ENCODE assay signal across 8 cellular contexts in the genomic region with DNA sequence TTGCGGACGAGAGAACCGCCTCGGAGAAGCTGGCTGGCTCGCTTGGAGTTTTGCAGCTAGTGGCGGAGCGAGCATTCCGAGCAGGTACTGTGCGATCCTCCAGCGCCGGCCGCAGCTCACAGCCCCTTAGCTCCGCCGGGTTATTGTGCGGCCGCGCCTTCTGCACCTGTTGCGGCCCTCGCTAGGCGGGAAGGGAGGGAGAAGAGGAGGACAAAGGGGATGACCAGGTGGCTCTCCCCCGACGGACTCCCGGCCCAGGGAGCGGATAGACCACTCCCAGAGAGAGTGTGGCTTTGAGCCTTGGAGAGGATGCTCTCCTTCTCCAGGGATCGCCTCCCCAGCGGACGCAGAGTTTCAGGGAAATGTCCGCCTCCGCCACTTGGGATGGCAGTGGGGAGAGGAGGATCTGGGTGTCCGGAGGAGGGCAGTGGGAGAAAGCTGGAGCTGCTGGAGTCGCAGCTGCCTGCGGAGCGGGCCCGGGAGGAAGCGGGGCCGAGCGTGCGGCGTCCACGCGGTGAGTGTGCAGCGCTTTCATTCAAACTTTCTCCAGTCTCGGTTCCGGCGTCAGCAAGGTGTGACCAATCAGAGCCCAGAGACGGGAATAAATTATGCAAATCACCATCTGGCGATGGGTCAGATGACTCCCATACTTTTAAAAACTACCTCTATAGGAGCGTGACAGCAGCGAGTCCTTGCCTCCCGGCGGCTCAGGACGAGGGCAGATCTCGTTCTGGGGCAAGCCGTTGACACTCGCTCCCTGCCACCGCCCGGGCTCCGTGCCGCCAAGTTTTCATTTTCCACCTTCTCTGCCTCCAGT. TPM values are rescaled to one million over a fixed set of nuclear protein-coding genes. Genes with fewer than 3 reads are reported as not detected.
DNase-seq lines count a peak whose midpoint lies in the region; ATAC-seq and TF ChIP-seq lines count a peak whose summit lies in the region.

A gene (plus strand): TSS at position 681 of the 817 bp plus-strand sequence. CDS start 252 bp downstream, outside the sequence.

- peak; percentile 83 for DNase-seq in Calu3
- peak; percentile 61 for DNase-seq in NCI-H1092 treated with DMSO at 0.1 percent for 48 hours (lab: John Stamatoyannopoulos, UW)
- no peak for DNase-seq in T-helper 17 cell
- DNase-seq in choroid plexus epithelial cell (ENCODE audit: low read depth): peak; percentile 76
- DNase-seq in left lung: peak; percentile 60 to 78
- DNase-seq in stimulated activated CD4-positive, alpha-beta T cell treated with anti-CD3 and anti-CD28 coated beads, Interleukin-4, amount 100 ng/mL, for 24 hours: peak; percentile 43
- DNase-seq in KG1 (lab: John Stamatoyannopoulos, UW): no peak

- peaks cover 0 to 27% of the 10 kb centered on the region in 2 donors for H3K4me1 ChIP-seq in left lung

- no peaks in the 10 kb centered on the region for H3K9me3 Mint-ChIP-seq in Calu3 (ENCODE audit: low read depth, unreplicated experiment)

- H3K27ac Mint-ChIP-seq in Calu3 (ENCODE audit: unreplicated experiment) (peak within 1 kb of the TSS; percentile 77), T-helper 17 cell (peak within 1 kb of the TSS; percentile 62)

- peaks cover 7 to 65% of the 10 kb centered on the region in 2 donors for H3K27me3 ChIP-seq in left lung

- H3K4me1 Mint-ChIP-seq in Calu3 (ENCODE audit: low read depth, unreplicated experiment): peaks cover 16% of the 10 kb centered on the region
- H3K4me1 Mint-ChIP-seq in T-helper 17 cell: peaks cover 23% of the 10 kb centered on the region

- TSS peak; percentile 83 for BruUV-seq in Calu3 (replicated peaks; lab: Mats Ljungman, UMichigan)

- H3K36me3 ChIP-seq in left lung: peaks cover 0 to 2% of the 10 kb centered on the region in 2 donors

- CTCF ChIA-PET in Calu3 (lab: Charles Lee): interaction anchor here (0.6 to 2.3 kb wide), 6 partner anchors 51 to 297 kb away, joined by 3 to 13 read pairs (median 5); no protein-coding TSS in a partner anchor

- no peaks in the 10 kb centered on the region for H3K9me3 ChIP-seq in T-helper 17 cell (ENCODE audit: control insufficient read depth, low read length, poor library complexity, severe bottlenecking)
- H3K9me3 ChIP-seq in left lung: no peaks in the 10 kb centered on the region

- no peak within 1 kb of the TSS for H3K27ac ChIP-seq in left lung

- intact Hi-C loops in Calu3 (cut with micrococcal nuclease; ENCODE audit: unreplicated experiment): loop anchor here (2.0 to 5.0 kb wide), 3 partner anchors 51 to 226 kb away; no protein-coding TSS in a partner anchor
- intact Hi-C loops in left lung (cut with DNase I): loop anchor here in 1 of 2 donors (10.0 kb wide), 1 partner anchor 293 kb away; no protein-coding TSS in a partner anchor

- H3K4me3 Mint-ChIP-seq in Calu3 (ENCODE audit: low read depth, unreplicated experiment): peak within 1 kb of the TSS; percentile 91
- peak within 1 kb of the TSS; percentile 88 for H3K4me3 Mint-ChIP-seq in T-helper 17 cell

- no peak for TF ChIP-seq CTCF in Calu3 (IDR thresholded peaks at IDR 0.05; ENCODE audit: unreplicated experiment)
- no peak for TF ChIP-seq CTCF in choroid plexus epithelial cell (conservative IDR thresholded peaks at IDR 0.05; ENCODE audit: low read depth, low read length)
- TF ChIP-seq CTCF in left lung (IDR thresholded peaks at IDR 0.05): no peak

- ATAC-seq in GM21723 (IDR thresholded peaks at IDR 0.05; ENCODE audit: unreplicated experiment): peak; percentile 78
- peak; percentile 79 for ATAC-seq in T-helper 17 cell
- peak; percentile 82 for ATAC-seq in left lung

- H3K4me3 ChIP-seq in choroid plexus epithelial cell (ENCODE audit: low read depth, low read length): peak within 1 kb of the TSS; percentile 61
- H3K4me3 ChIP-seq in left lung: peak within 1 kb of the TSS; percentile 31 to 42

- peaks cover 57% of the 10 kb centered on the region for H3K36me3 Mint-ChIP-seq in Calu3 (ENCODE audit: insufficient read depth, unreplicated experiment)
- peaks cover 7% of the 10 kb centered on the region for H3K36me3 Mint-ChIP-seq in T-helper 17 cell (ENCODE audit: low read depth)

- H3K27me3 Mint-ChIP-seq in Calu3 (ENCODE audit: unreplicated experiment) (no peaks in the 10 kb centered on the region), T-helper 17 cell (peaks cover 76% of the 10 kb centered on the region)

RNA-seq across cellular contexts. Expression of the gene that starts here (rescaled TPM):
- total RNA-seq in Calu3 (2022) (36.6 and 44.0 TPM in 2 replicates), T-helper 17 cell (not detected), left lung (10 to 100 TPM; 26.0 to 47.1 TPM)

Comparison
In these comparisons a context has a peak if more than half of its experiments do, and no peak if none do; other contexts are left out.
1. RNA of the gene that starts here (total RNA-seq): 26.0 to 47.1 TPM in left lung and 36.6 to 44.0 TPM in Calu3; not detected in T-helper 17 cell; every median in the first group is over 10 times any median in the second.
2. Peak in ATAC-seq in T-helper 17 cell; RNA of the gene not detected or under 1 TPM.
3. DNase-seq: peak in Calu3 (single experiment), NCI-H1092 treated with DMSO at 0.1 percent for 48 hours (single experiment), choroid plexus epithelial cell (single experiment), left lung (2 of 2) and stimulated activated CD4-positive, alpha-beta T cell treated with anti-CD3 and anti-CD28 coated beads, Interleukin-4, amount 100 ng/mL, for 24 hours (single experiment); none in T-helper 17 cell (0 of 3) and KG1 (single experiment).
4. Peak in every context shown above with its lines, with median percentiles within 50 percentile points of each other: ATAC-seq.